Comparison of ENCODE assay signal across 15 cellular contexts in genomic region chr19:48833977-48834376, GRCh38. TPM values are rescaled to one million over a fixed set of nuclear protein-coding genes. Genes with fewer than 3 reads are reported as not detected.
DNase-seq lines count a peak whose midpoint lies in the region; ATAC-seq and TF ChIP-seq lines count a peak whose summit lies in the region.
"Had no signal": no experiment of that assay in that cellular context is flagged by ENCODE, and none has a peak within 500 bp of the region (broad histone marks: within the 10 kb centered on the region; RNA-seq: fewer than 3 reads in every experiment).

No MANE protein-coding gene starts in this region.

- H3K79me2 ChIP-seq in Karpas-422 (ENCODE audit: low read length) = no peaks in the 10 kb centered on the region

- no peaks in the 10 kb centered on the region for H3K36me3 ChIP-seq in Karpas-422 (ENCODE audit: insufficient read depth, low read length)
- H3K36me3 ChIP-seq: right lobe of liver had no signal

- no peaks in the 10 kb centered on the region for H3K9me2 ChIP-seq in Karpas-422 (replicated peaks; ENCODE audit: insufficient read depth, low read length)

- POLR2A ChIA-PET in activated CD4-positive, alpha-beta T cell treated with anti-CD3 and anti-CD28 coated beads, Interleukin-2, amount 10 ng/mL, durations not matched to agents 7 days and 5 days (lab: Charles Lee) = no interaction called here

- no peaks in the 10 kb centered on the region for H3K27me3 ChIP-seq in Karpas-422 (ENCODE audit: low read length)
- H3K27me3 ChIP-seq: right lobe of liver had no signal

- H3K4me3 ChIP-seq in Karpas-422 (ENCODE audit: low read length) = no peak overlapping the region
- H3K4me3 ChIP-seq: right lobe of liver had no signal

- no peak for DNase-seq in activated CD4-positive, alpha-beta T cell treated with anti-CD3 and anti-CD28 coated beads, Interleukin-2, amount 10 ng/mL, durations not matched to agents 7 days and 5 days
- DNase-seq in activated CD4-positive, alpha-beta T cell treated with anti-CD3 and anti-CD28 coated beads for 4 hours = no peak
- peak; percentile 44 for DNase-seq in Karpas-422
- DNase-seq in osteocyte (ENCODE audit: extremely low spot score, unreplicated experiment) = no peak
- DNase-seq in activated CD8-positive, alpha-beta memory T cell treated with anti-CD3 and anti-CD28 coated beads, Interleukin-2, amount 50 U/mL, for 4 hours = no peak
- DNase-seq: ACHN; activated effector memory CD4-positive, alpha-beta T cell treated with anti-CD3 and anti-CD28 coated beads, Interleukin-2, amount 50 U/mL, for 16 hours; EL; left cardiac atrium; NCI-H1092; NCI-H2171; right lobe of liver had no signal

- no peak overlapping the region for H2AFZ ChIP-seq in Karpas-422 (ENCODE audit: low read length)

- no peaks in the 10 kb centered on the region for H3K9me3 Mint-ChIP-seq in activated CD4-positive, alpha-beta T cell treated with anti-CD3 and anti-CD28 coated beads, Interleukin-2, amount 10 ng/mL, durations not matched to agents 7 days and 5 days
- H3K9me3 Mint-ChIP-seq in dendritic cell treated with granulocyte-macrophage colony-stimulating factor and Interleukin-4, amounts not matched to agents 40 ng/mL and 50 ng/mL, for 4 days = no peaks in the 10 kb centered on the region
- H3K9me3 Mint-ChIP-seq in osteocyte (ENCODE audit: unreplicated experiment) = no peaks in the 10 kb centered on the region

- no peak for ATAC-seq in GM21619 (IDR thresholded peaks at IDR 0.05; ENCODE audit: unreplicated experiment)
- ATAC-seq in GM19455 (IDR thresholded peaks at IDR 0.05; ENCODE audit: unreplicated experiment) = no peak
- ATAC-seq: left cardiac atrium, right lobe of liver had no signal

- H3K9me3 ChIP-seq in Karpas-422 (ENCODE audit: low read length) = no peaks in the 10 kb centered on the region
- H3K9me3 ChIP-seq: right lobe of liver had no signal

- H3K27ac Mint-ChIP-seq in activated CD4-positive, alpha-beta T cell treated with anti-CD3 and anti-CD28 coated beads, Interleukin-2, amount 10 ng/mL, durations not matched to agents 7 days and 5 days = peak overlapping the region; percentile 25
- H3K27ac Mint-ChIP-seq in dendritic cell treated with granulocyte-macrophage colony-stimulating factor and Interleukin-4, amounts not matched to agents 40 ng/mL and 50 ng/mL, for 4 days = peak overlapping the region; percentile 23
- H3K27ac Mint-ChIP-seq in osteocyte (ENCODE audit: unreplicated experiment) = peak overlapping the region; percentile 45

- H3K4me1 ChIP-seq in Karpas-422 (ENCODE audit: low read length) = peaks cover 16% of the 10 kb centered on the region

- peaks cover 4% of the 10 kb centered on the region for H3K27me3 Mint-ChIP-seq in activated CD4-positive, alpha-beta T cell treated with anti-CD3 and anti-CD28 coated beads, Interleukin-2, amount 10 ng/mL, durations not matched to agents 7 days and 5 days
- peaks cover 31% of the 10 kb centered on the region for H3K27me3 Mint-ChIP-seq in dendritic cell treated with granulocyte-macrophage colony-stimulating factor and Interleukin-4, amounts not matched to agents 40 ng/mL and 50 ng/mL, for 4 days
- no peaks in the 10 kb centered on the region for H3K27me3 Mint-ChIP-seq in osteocyte (ENCODE audit: unreplicated experiment)

- no peak overlapping the region for H3K27ac ChIP-seq in Karpas-422 (ENCODE audit: low read length)
- H3K27ac ChIP-seq: right lobe of liver had no signal

- no peaks in the 10 kb centered on the region for H3K36me3 Mint-ChIP-seq in activated CD4-positive, alpha-beta T cell treated with anti-CD3 and anti-CD28 coated beads, Interleukin-2, amount 10 ng/mL, durations not matched to agents 7 days and 5 days (ENCODE audit: low read depth)
- no peaks in the 10 kb centered on the region for H3K36me3 Mint-ChIP-seq in dendritic cell treated with granulocyte-macrophage colony-stimulating factor and Interleukin-4, amounts not matched to agents 40 ng/mL and 50 ng/mL, for 4 days (ENCODE audit: low read depth)
- H3K36me3 Mint-ChIP-seq in osteocyte (ENCODE audit: unreplicated experiment) = peaks cover 20% of the 10 kb centered on the region

- H4K20me1 ChIP-seq in Karpas-422 (ENCODE audit: insufficient read depth, low read depth, low read length) = no peaks in the 10 kb centered on the region

- no peak for TF ChIP-seq CTCF in osteocyte (IDR thresholded peaks at IDR 0.05)

- no peak overlapping the region for H3K4me2 ChIP-seq in Karpas-422 (ENCODE audit: low read depth, low read length, poor library complexity, severe bottlenecking)

- peak overlapping the region; percentile 5 for H3K4me3 Mint-ChIP-seq in activated CD4-positive, alpha-beta T cell treated with anti-CD3 and anti-CD28 coated beads, Interleukin-2, amount 10 ng/mL, durations not matched to agents 7 days and 5 days
- H3K4me3 Mint-ChIP-seq in dendritic cell treated with granulocyte-macrophage colony-stimulating factor and Interleukin-4, amounts not matched to agents 40 ng/mL and 50 ng/mL, for 4 days = no peak overlapping the region
- peak overlapping the region; percentile 30 for H3K4me3 Mint-ChIP-seq in osteocyte (ENCODE audit: unreplicated experiment)

- CTCF ChIA-PET in activated CD4-positive, alpha-beta T cell treated with anti-CD3 and anti-CD28 coated beads, Interleukin-2, amount 10 ng/mL, durations not matched to agents 7 days and 5 days (lab: Charles Lee) = interaction anchor here (8.2 kb wide), 1 partner anchor 39 kb away, joined by 45 read pairs; no protein-coding TSS in a partner anchor

- H3K4me1 Mint-ChIP-seq in activated CD4-positive, alpha-beta T cell treated with anti-CD3 and anti-CD28 coated beads, Interleukin-2, amount 10 ng/mL, durations not matched to agents 7 days and 5 days = peaks cover 25% of the 10 kb centered on the region
- peaks cover 35% of the 10 kb centered on the region for H3K4me1 Mint-ChIP-seq in dendritic cell treated with granulocyte-macrophage colony-stimulating factor and Interleukin-4, amounts not matched to agents 40 ng/mL and 50 ng/mL, for 4 days (ENCODE audit: low read depth)
- peaks cover 23% of the 10 kb centered on the region for H3K4me1 Mint-ChIP-seq in osteocyte (ENCODE audit: unreplicated experiment)

- H3K9ac ChIP-seq in Karpas-422 (ENCODE audit: low read length) = no peak overlapping the region

- intact Hi-C loops in dendritic cell treated with granulocyte-macrophage colony-stimulating factor and Interleukin-4, amounts not matched to agents 40 ng/mL and 50 ng/mL, for 4 days (cut with micrococcal nuclease) = no loop called here

RNA-seq across cellular contexts. Expression of gene HSD17B14, which starts 2.3 kb away (rescaled TPM):
- total RNA-seq in activated CD4-positive, alpha-beta T cell treated with anti-CD3 and anti-CD28 coated beads, Interleukin-2, amount 10 ng/mL, durations not matched to agents 7 days and 5 days = under 1 TPM; 0.27 to 0.77 TPM
- 1.0 and 1.9 TPM in 2 replicates for total RNA-seq in Karpas-422 (2014; rRNA removed; shearing (Covaris generic); ENCODE audit: low replicate concordance)
- 23.9 and 29.1 TPM in 2 replicates for total RNA-seq in osteocyte

RNA-seq across cellular contexts. Expression of gene BCAT2, which starts 23.1 kb away (rescaled TPM):
- 10 to 100 TPM; 42.3 to 43.3 TPM for total RNA-seq in activated CD4-positive, alpha-beta T cell treated with anti-CD3 and anti-CD28 coated beads, Interleukin-2, amount 10 ng/mL, durations not matched to agents 7 days and 5 days
- 45.9 and 74.6 TPM in 2 replicates for total RNA-seq in Karpas-422 (2014; rRNA removed; shearing (Covaris generic); ENCODE audit: low replicate concordance)
- 48.5 and 50.5 TPM in 2 replicates for total RNA-seq in osteocyte

RNA-seq across cellular contexts. Expression of gene PLEKHA4, which starts 34.4 kb away (rescaled TPM):
- total RNA-seq in activated CD4-positive, alpha-beta T cell treated with anti-CD3 and anti-CD28 coated beads, Interleukin-2, amount 10 ng/mL, durations not matched to agents 7 days and 5 days = 1 to 10 TPM; 3.8 to 4.6 TPM
- total RNA-seq in Karpas-422 (2014; rRNA removed; shearing (Covaris generic); ENCODE audit: low replicate concordance) = not detected in 2 replicates
- 31.0 and 40.0 TPM in 2 replicates for total RNA-seq in osteocyte

RNA-seq across cellular contexts. Expression of gene PPP1R15A, which starts 38.2 kb away (rescaled TPM):
- total RNA-seq in activated CD4-positive, alpha-beta T cell treated with anti-CD3 and anti-CD28 coated beads, Interleukin-2, amount 10 ng/mL, durations not matched to agents 7 days and 5 days = 10 to 100 TPM; 49.6 to 53.3 TPM
- total RNA-seq in Karpas-422 (2014; rRNA removed; shearing (Covaris generic); ENCODE audit: low replicate concordance) = 22.6 and 31.3 TPM in 2 replicates
- total RNA-seq in osteocyte = 96.5 and 118 TPM in 2 replicates
